In genomic region chr22:50672471-50673230, GRCh38 we compare ENCODE assay signal across 8 cellular contexts. TPM values are rescaled to one million over a fixed set of nuclear protein-coding genes. Genes with fewer than 3 reads are reported as not detected.
DNase-seq lines count a peak whose midpoint lies in the region; ATAC-seq, FAIRE-seq and TF ChIP-seq lines count a peak whose summit lies in the region.

TSS of gene SHANK3 (plus strand) at chr22:50672823.

- peaks cover 44% of the 10 kb centered on the region for H3K27me3 Mint-ChIP-seq in IgD-negative memory B cell

- in situ Hi-C loops in HepG2 (cut with HindIII; ENCODE audit: extremely low pct_ligation_motif_present, low pct_unique_long_range_greater_than_20kb): no loop called here

- no TSS peak for BruUV-seq in HepG2 (replicated peaks; lab: Mats Ljungman, UMichigan)

- peaks cover 2 to 6% (median 3%) of the 10 kb centered on the region in 3 donors for H3K4me1 Mint-ChIP-seq in IgD-negative memory B cell

- H3K27ac ChIP-seq in HepG2 (ENCODE audit: extremely low read length, insufficient read depth, low read length): no peak within 1 kb of the TSS
- peak within 1 kb of the TSS; percentile 79 for H3K27ac ChIP-seq in suprapubic skin

- TF ChIP-seq POLR2A in HepG2 (IDR thresholded peaks at IDR 0.05; ENCODE audit: insufficient read depth in 1 of 2, low read depth in 2 of 2, low read length in 2 of 2): no peak
- peak in 1 of 2 donors; percentile 38 for TF ChIP-seq POLR2A in suprapubic skin (IDR thresholded peaks at IDR 0.05)

- H2AFZ ChIP-seq in HepG2 (ENCODE audit: low read length): no peak within 1 kb of the TSS

- intact Hi-C loops in HepG2 (cut with micrococcal nuclease; ENCODE audit: unreplicated experiment): no loop called here

- H3K9me3 ChIP-seq in HepG2 (ENCODE audit: low read length) (no peaks in the 10 kb centered on the region), suprapubic skin (no peaks in the 10 kb centered on the region)

- WGBS in HepG2 (ENCODE audit: low lambda C conversion rate): 13% methylated on average over 13 of the region's 23 CpGs
- WGBS in suprapubic skin: 27% methylated on average over 11 of the region's 23 CpGs

- peak within 1 kb of the TSS; percentile 28 to 33 for H3K4me3 ChIP-seq in cardiac fibroblast (replicated peaks in 1 of 2; ENCODE audit: low read depth in 2 of 2, low read length in 2 of 2)
- peak within 1 kb of the TSS in 2 of 3 experiments; percentile 12 to 44; a peak in 2 of 6 replicates for H3K4me3 ChIP-seq in HepG2 (replicated peaks in 1 of 3; ENCODE audit: insufficient read depth in 1 of 3, low read depth in 2 of 3, low read length in 3 of 3)
- peak within 1 kb of the TSS; percentile 56 for H3K4me3 ChIP-seq in suprapubic skin

- H3K27me3 ChIP-seq in HepG2 (ENCODE audit: control insufficient read depth in 1 of 2, insufficient read depth in 2 of 2, low read length in 2 of 2): peaks cover 2 to 20% of the 10 kb centered on the region in 2 experiments; a peak in 3 of 5 replicates
- peaks cover 32% of the 10 kb centered on the region for H3K27me3 ChIP-seq in suprapubic skin

- ATAC-seq in HepG2 (peak; percentile 43), HG03571 (IDR thresholded peaks at IDR 0.05; ENCODE audit: unreplicated experiment) (no peak)

- TF ChIP-seq RAD21 in HepG2 (CRISPR knock-in tag; IDR thresholded peaks at IDR 0.05): no peak

- H3K36me3 ChIP-seq in HepG2 (replicated peaks in 1 of 2; ENCODE audit: control insufficient read depth in 1 of 2, insufficient read depth in 2 of 2, low read length in 2 of 2) (no peaks in the 10 kb centered on the region), suprapubic skin (no peaks in the 10 kb centered on the region)

- peak within 1 kb of the TSS in 3 of 4 donors; percentile 63 to 82 (median 76) for H3K4me3 Mint-ChIP-seq in IgD-negative memory B cell

- CTCF ChIA-PET in HepG2 (lab: Yijun Ruan, JAX; ENCODE audit: low intra/inter-chr PET ratio, low total read pairs): no interaction called here

- TF ChIP-seq CTCF in cardiac fibroblast (IDR thresholded peaks at IDR 0.05; ENCODE audit: low read depth, low read length) (no peak), HepG2 (CRISPR knock-in tag; IDR thresholded peaks at IDR 0.05) (no peak), suprapubic skin (IDR thresholded peaks at IDR 0.05) (no peak)

- POLR2A ChIA-PET in HepG2 (lab: Yijun Ruan, JAX): interaction anchor here (0.6 kb wide), 1 partner anchor 16 kb away, joined by 3 read pairs; no protein-coding TSS in a partner anchor

- H3K9me3 Mint-ChIP-seq in IgD-negative memory B cell: no peaks in the 10 kb centered on the region

- DNase-seq in cardiac fibroblast (ENCODE audit: low read depth in 2 of 2): peak in 1 of 2 donors; percentile 38
- no peak for DNase-seq in HepG2 (ENCODE audit: low spot score)
- DNase-seq in suprapubic skin (ENCODE audit: low spot score in 2 of 2): peak in 1 of 2 donors; percentile 81
- DNase-seq in pons (ENCODE audit: low spot score): no peak
- DNase-seq in stimulated activated CD4-positive, alpha-beta T cell treated with anti-CD3 and anti-CD28 coated beads, Interleukin-4, amount 100 ng/mL, for 1 hour: no peak
- no peak for DNase-seq in activated CD4-positive, alpha-beta T cell treated with anti-CD3 and anti-CD28 coated beads, Interleukin-2, amount 50 U/mL, for 4 hours

- TF ChIP-seq EP300 in HepG2 (IDR thresholded peaks at IDR 0.05; ENCODE audit: low read depth in 2 of 2, low read length in 2 of 2): no peak
- no peak for TF ChIP-seq EP300 in HepG2 (CRISPR knock-in tag; IDR thresholded peaks at IDR 0.05; ENCODE audit: borderline replicate concordance)
- TF ChIP-seq EP300 in suprapubic skin (IDR thresholded peaks at IDR 0.05): no peak

- H4K20me1 ChIP-seq in HepG2 (ENCODE audit: insufficient read depth, low read length): no peaks in the 10 kb centered on the region

- no peaks in the 10 kb centered on the region for H3K79me2 ChIP-seq in HepG2 (ENCODE audit: insufficient read depth, low read length)

- H3K4me1 ChIP-seq in HepG2 (ENCODE audit: insufficient read depth, low read length) (peaks cover 46% of the 10 kb centered on the region), suprapubic skin (peaks cover 25% of the 10 kb centered on the region)

- H3K36me3 Mint-ChIP-seq in IgD-negative memory B cell: no peaks in the 10 kb centered on the region

- peak within 1 kb of the TSS; percentile 59 for H3K4me2 ChIP-seq in HepG2 (ENCODE audit: low read depth, low read length)

- no peak for FAIRE-seq in HepG2 (lab: Jason Lieb, UNC)

- no peak within 1 kb of the TSS for H3K9ac ChIP-seq in HepG2 (ENCODE audit: insufficient read depth, low read depth, low read length)

- H3K27ac Mint-ChIP-seq in IgD-negative memory B cell: peak within 1 kb of the TSS in 1 of 3 donors; percentile 43

TF ChIP-seq in HepG2, 621 proteins besides CTCF, POLR2A, EP300 and RAD21:
- no peak for TF ChIP-seq GABPA (IDR thresholded peaks at IDR 0.05; ENCODE audit: low read depth, low read length)
- TF ChIP-seq GABPA (CRISPR knock-in tag; IDR thresholded peaks at IDR 0.05; ENCODE audit: low read depth): peak; percentile 18; the same call in 1 of the 2 replicates
- peak; percentile 60 for TF ChIP-seq ZNF777 (CRISPR knock-in tag; IDR thresholded peaks at IDR 0.05)
- TF ChIP-seq FOXK1 (CRISPR knock-in tag; IDR thresholded peaks at IDR 0.05; ENCODE audit: borderline replicate concordance, low read depth): no peak
- no peak for TF ChIP-seq PRMT3 (CRISPR knock-in tag; IDR thresholded peaks at IDR 0.05; ENCODE audit: borderline replicate concordance, low read depth)
- no peak for TF ChIP-seq CREB1 (IDR thresholded peaks at IDR 0.05)
- no peak for TF ChIP-seq CREB1 (CRISPR knock-in tag; IDR thresholded peaks at IDR 0.05)
- no peak for TF ChIP-seq ZNF547 (CRISPR knock-in tag; IDR thresholded peaks at IDR 0.05)
- TF ChIP-seq, protein P1, sequence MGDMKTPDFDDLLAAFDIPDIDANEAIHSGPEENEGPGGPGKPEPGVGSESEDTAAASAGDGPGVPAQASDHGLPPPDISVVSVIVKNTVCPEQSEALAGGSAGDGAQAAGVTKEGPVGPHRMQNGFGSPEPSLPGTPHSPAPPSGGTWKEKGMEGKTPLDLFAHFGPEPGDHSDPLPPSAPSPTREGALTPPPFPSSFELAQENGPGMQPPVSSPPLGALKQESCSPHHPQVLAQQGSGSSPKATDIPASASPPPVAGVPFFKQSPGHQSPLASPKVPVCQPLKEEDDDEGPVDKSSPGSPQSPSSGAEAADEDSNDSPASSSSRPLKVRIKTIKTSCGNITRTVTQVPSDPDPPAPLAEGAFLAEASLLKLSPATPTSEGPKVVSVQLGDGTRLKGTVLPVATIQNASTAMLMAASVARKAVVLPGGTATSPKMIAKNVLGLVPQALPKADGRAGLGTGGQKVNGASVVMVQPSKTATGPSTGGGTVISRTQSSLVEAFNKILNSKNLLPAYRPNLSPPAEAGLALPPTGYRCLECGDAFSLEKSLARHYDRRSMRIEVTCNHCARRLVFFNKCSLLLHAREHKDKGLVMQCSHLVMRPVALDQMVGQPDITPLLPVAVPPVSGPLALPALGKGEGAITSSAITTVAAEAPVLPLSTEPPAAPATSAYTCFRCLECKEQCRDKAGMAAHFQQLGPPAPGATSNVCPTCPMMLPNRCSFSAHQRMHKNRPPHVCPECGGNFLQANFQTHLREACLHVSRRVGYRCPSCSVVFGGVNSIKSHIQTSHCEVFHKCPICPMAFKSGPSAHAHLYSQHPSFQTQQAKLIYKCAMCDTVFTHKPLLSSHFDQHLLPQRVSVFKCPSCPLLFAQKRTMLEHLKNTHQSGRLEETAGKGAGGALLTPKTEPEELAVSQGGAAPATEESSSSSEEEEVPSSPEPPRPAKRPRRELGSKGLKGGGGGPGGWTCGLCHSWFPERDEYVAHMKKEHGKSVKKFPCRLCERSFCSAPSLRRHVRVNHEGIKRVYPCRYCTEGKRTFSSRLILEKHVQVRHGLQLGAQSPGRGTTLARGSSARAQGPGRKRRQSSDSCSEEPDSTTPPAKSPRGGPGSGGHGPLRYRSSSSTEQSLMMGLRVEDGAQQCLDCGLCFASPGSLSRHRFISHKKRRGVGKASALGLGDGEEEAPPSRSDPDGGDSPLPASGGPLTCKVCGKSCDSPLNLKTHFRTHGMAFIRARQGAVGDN (CRISPR knock-in tag; IDR thresholded peaks at IDR 0.05): peak; percentile 48
- TF ChIP-seq ZNF431 (CRISPR knock-in tag; IDR thresholded peaks at IDR 0.05; ENCODE audit: borderline replicate concordance, low read depth): peak; percentile 97
- no peak for TF ChIP-seq ZNF34 (CRISPR knock-in tag; IDR thresholded peaks at IDR 0.05; ENCODE audit: borderline replicate concordance)
- TF ChIP-seq NR2C2 (CRISPR knock-in tag; IDR thresholded peaks at IDR 0.05; ENCODE audit: borderline replicate concordance): no peak

RNA-seq across cellular contexts. Expression of gene SHANK3, which starts in this region (rescaled TPM):
- polyA plus RNA-seq in IgD-negative memory B cell (not detected), HepG2 (2011; rRNA removed) (4.6 and 6.5 TPM in 2 replicates)
- total RNA-seq in HepG2 (2016; rRNA removed; fragmentation: Illumina TruSeq; extraction: Trizol) (1.9 and 2.9 TPM in 2 replicates), suprapubic skin (10 to 100 TPM in 2 of 4 donors, 1 to 10 TPM in 2; 2.9 to 15.9 (median 9.5) TPM)
- 0.79 and 1.0 TPM in 2 replicates for total RNA-seq in HepG2 (2016; cell fraction: cytosol; rRNA removed; fragmentation: Illumina TruSeq; extraction: Trizol; ENCODE audit: low read depth)
- total RNA-seq in HepG2 (2016; cell fraction: insoluble cytoplasmic fraction; rRNA removed; fragmentation: Illumina TruSeq; extraction: Trizol): 1.7 and 2.9 TPM in 2 replicates
- total RNA-seq in HepG2 (2016; cell fraction: membrane; rRNA removed; fragmentation: Illumina TruSeq; extraction: Trizol): 2.3 TPM in 2 replicates
- total RNA-seq in HepG2 (2016; cell fraction: nucleus; rRNA removed; fragmentation: Illumina TruSeq; extraction: Trizol): 2.9 and 3.7 TPM in 2 replicates
- polyA plus RNA-seq in HepG2 (2011; cell fraction: cytosol; rRNA removed): 3.0 and 3.9 TPM in 2 replicates
- 25.0 and 33.1 TPM in 2 replicates for polyA plus RNA-seq in HepG2 (2011; cell fraction: nucleus; rRNA removed)
- polyA plus RNA-seq in HepG2 (2012): 7.9 and 8.7 TPM in 2 replicates
- 0.66 and 0.71 TPM in 2 replicates for polyA plus RNA-seq in HepG2 (2016; cell fraction: cytosol; fragmentation: Illumina TruSeq; extraction: Trizol; ENCODE audit: low read depth)
- 3.0 and 4.2 TPM in 2 replicates for polyA plus RNA-seq in HepG2 (2016; cell fraction: insoluble cytoplasmic fraction; fragmentation: Illumina TruSeq; extraction: Trizol; ENCODE audit: low read depth)
- 1.6 and 1.9 TPM in 2 replicates for polyA plus RNA-seq in HepG2 (2016; cell fraction: membrane; fragmentation: Illumina TruSeq; extraction: Trizol; ENCODE audit: low read depth)
- 14.0 and 17.0 TPM in 2 replicates for polyA plus RNA-seq in HepG2 (2016; cell fraction: nucleus; fragmentation: Illumina TruSeq; extraction: Trizol; ENCODE audit: insufficient read depth, low read depth)
- 0.07 and 4.8 TPM in 2 replicates for polyA minus RNA-seq in HepG2 (2011; rRNA and poly(A)+ RNA removed; ENCODE audit: low replicate concordance)
- 5.2 and 5.4 TPM in 2 replicates for polyA minus RNA-seq in HepG2 (2011; cell fraction: cytosol; rRNA and poly(A)+ RNA removed)
- polyA minus RNA-seq in HepG2 (2011; cell fraction: nucleus; rRNA and poly(A)+ RNA removed): 5.8 and 5.9 TPM in 2 replicates
